In the genomic region with DNA sequence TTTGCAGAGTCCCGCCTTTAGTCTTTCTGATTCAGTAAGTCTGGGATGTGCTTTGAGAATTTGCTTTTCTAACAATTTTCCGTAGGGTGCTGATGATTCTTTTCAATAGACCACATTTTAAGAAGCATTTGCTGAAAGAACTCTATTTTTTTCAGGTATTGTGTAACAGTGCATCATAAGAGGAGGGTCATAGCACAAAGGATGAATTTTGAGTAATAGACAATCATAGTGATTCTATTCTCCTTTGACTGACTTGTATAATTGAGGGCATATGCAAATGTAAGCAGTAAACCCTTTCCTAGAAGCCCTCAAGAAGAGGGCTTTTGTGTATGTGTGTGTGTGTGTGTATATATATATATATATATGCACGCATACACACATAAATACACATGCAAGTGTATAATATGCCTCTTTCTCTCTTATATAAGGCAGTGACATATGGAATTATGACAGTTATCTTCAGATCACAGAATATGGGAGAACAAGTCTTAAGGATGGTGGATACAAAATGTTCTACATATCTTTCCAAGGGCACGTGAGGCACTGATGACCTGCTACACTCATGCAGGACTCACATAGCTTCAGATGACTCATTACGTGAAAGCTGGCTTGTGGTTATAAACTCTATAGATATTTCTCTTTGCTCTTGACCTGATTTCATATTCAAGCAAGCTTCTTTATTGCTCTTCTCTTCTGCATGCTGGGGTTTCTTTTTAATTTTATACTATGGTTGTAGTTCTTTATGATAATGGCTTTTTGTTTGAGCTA, we compare ENCODE assay signal across 8 cellular contexts. TPM values are rescaled to one million over a fixed set of nuclear protein-coding genes. Genes with fewer than 3 reads are reported as not detected.
DNase-seq lines count a peak whose midpoint lies in the region; ATAC-seq and TF ChIP-seq lines count a peak whose summit lies in the region.

No MANE protein-coding gene starts in this region.

- H3K27ac Mint-ChIP-seq in neural progenitor cell, result no peak overlapping the region

- no peaks in the 10 kb centered on the region for H3F3A ChIP-seq in neural progenitor cell (ENCODE audit: low read depth)

- ATAC-seq in DND-41 (ENCODE audit: insufficient read depth, low read depth) (peak; percentile 44; the same call in 2 of the 3 replicates), GM21360 (IDR thresholded peaks at IDR 0.05; ENCODE audit: unreplicated experiment) (peak; percentile 96), HG03457 (IDR thresholded peaks at IDR 0.05; ENCODE audit: unreplicated experiment) (peak; percentile 83)

- H3K79me2 ChIP-seq in DND-41 (ENCODE audit: insufficient read depth, low read length) (no peaks in the 10 kb centered on the region), neural progenitor cell (ENCODE audit: low read depth) (no peaks in the 10 kb centered on the region)

- DNase-seq in DND-41 (no peak), astrocyte of the hippocampus (ENCODE audit: low read depth, low spot score) (peak; percentile 68), smooth muscle cell of the brain vasculature (ENCODE audit: low read depth, low spot score) (peak; percentile 47), neural progenitor cell (ENCODE audit: low spot score) (no peak), ascending aorta (ENCODE audit: low spot score in 2 of 2) (no peak), HuH-7.5 (ENCODE audit: low spot score) (no peak)

- H3K4me1 Mint-ChIP-seq in neural progenitor cell, result no peaks in the 10 kb centered on the region

- H3K36me3 ChIP-seq in DND-41 (ENCODE audit: insufficient read depth, low read length), result no peaks in the 10 kb centered on the region
- H3K36me3 ChIP-seq in neural progenitor cell, result no peaks in the 10 kb centered on the region
- no peaks in the 10 kb centered on the region for H3K36me3 ChIP-seq in ascending aorta

- H3K9ac ChIP-seq in DND-41 (ENCODE audit: low read depth, low read length), result no peak overlapping the region
- H3K9ac ChIP-seq in neural progenitor cell, result no peak overlapping the region

- peak overlapping the region; percentile 54 for H3K4me2 ChIP-seq in DND-41 (ENCODE audit: insufficient read depth, low read length)
- H3K4me2 ChIP-seq in neural progenitor cell, result no peak overlapping the region

- H3K27ac ChIP-seq in DND-41 (ENCODE audit: low read length), result no peak overlapping the region
- H3K27ac ChIP-seq in neural progenitor cell, result no peak overlapping the region
- H3K27ac ChIP-seq in ascending aorta, result no peak overlapping the region

- H3K27me3 Mint-ChIP-seq in neural progenitor cell (ENCODE audit: insufficient read depth, low read depth), result no peaks in the 10 kb centered on the region

- H3K27me3 ChIP-seq in DND-41 (ENCODE audit: insufficient read depth, low read length, poor library complexity) (no peaks in the 10 kb centered on the region), neural progenitor cell (no peaks in the 10 kb centered on the region), ascending aorta (no peaks in the 10 kb centered on the region)

- H3K4me3 ChIP-seq in DND-41 (ENCODE audit: low read depth in 1 of 2, low read length in 2 of 2) (no peak overlapping the region), neural progenitor cell (no peak overlapping the region), ascending aorta (peak overlapping the region in 1 of 2 donors; percentile 24)

- no peak for TF ChIP-seq CTCF in DND-41 (IDR thresholded peaks at IDR 0.05; ENCODE audit: borderline replicate concordance, extremely low read depth, low read length, poor library complexity, severe bottlenecking)
- no peak for TF ChIP-seq CTCF in neural progenitor cell (IDR thresholded peaks at IDR 0.05)
- no peak for TF ChIP-seq CTCF in ascending aorta (IDR thresholded peaks at IDR 0.05)

- H3K4me3 Mint-ChIP-seq in neural progenitor cell, result no peak overlapping the region

- H2AFZ ChIP-seq in DND-41 (ENCODE audit: low read depth, low read length) (peak overlapping the region; percentile 60; the same call in 1 of the 2 replicates), neural progenitor cell (replicated peaks) (no peak overlapping the region)

- intact Hi-C loops in ascending aorta (cut with DNase I), result no loop called here

- H3K9me3 Mint-ChIP-seq in neural progenitor cell, result no peaks in the 10 kb centered on the region

- H3K4me1 ChIP-seq in DND-41 (ENCODE audit: insufficient read depth, low read length), result peaks cover 28% of the 10 kb centered on the region
- no peaks in the 10 kb centered on the region for H3K4me1 ChIP-seq in neural progenitor cell
- no peaks in the 10 kb centered on the region for H3K4me1 ChIP-seq in ascending aorta

- no peaks in the 10 kb centered on the region for H3K9me3 ChIP-seq in DND-41 (ENCODE audit: insufficient read depth, low read length, severe bottlenecking)
- H3K9me3 ChIP-seq in neural progenitor cell (ENCODE audit: low read depth), result no peaks in the 10 kb centered on the region
- H3K9me3 ChIP-seq in ascending aorta, result no peaks in the 10 kb centered on the region

- H4K20me1 ChIP-seq in DND-41 (ENCODE audit: insufficient read depth, low read length) (no peaks in the 10 kb centered on the region), neural progenitor cell (ENCODE audit: low read depth) (no peaks in the 10 kb centered on the region)

- no peaks in the 10 kb centered on the region for H3K36me3 Mint-ChIP-seq in neural progenitor cell

RNA-seq across cellular contexts. Expression of a gene that starts 6.5 kb away (rescaled TPM):
- 16.8 and 23.9 TPM in 2 replicates for total RNA-seq in neural progenitor cell (ENCODE audit: low replicate concordance)
- 62.2 TPM for total RNA-seq in ascending aorta

RNA-seq across cellular contexts. Expression of a gene that starts 54.2 kb away (rescaled TPM):
- total RNA-seq in neural progenitor cell (ENCODE audit: low replicate concordance) (not detected in 2 replicates), ascending aorta (not detected)

Comparison
In these comparisons a context has a peak if more than half of its experiments do, and no peak if none do; other contexts are left out.
1. ATAC-seq: peak in every context shown above with its lines; median percentile 96 in GM21360; 83 in HG03457; 44 in DND-41.
2. DNase-seq: peak in astrocyte of the hippocampus (single experiment) and smooth muscle cell of the brain vasculature (single experiment); none in DND-41 (single experiment), neural progenitor cell (single experiment), ascending aorta (0 of 2) and HuH-7.5 (single experiment).